In genomic region chr7:23235688-23236280, GRCh38 we compare ENCODE assay signal across 1 cellular context.
TF ChIP-seq lines count a peak whose summit lies in the region.

No MANE protein-coding gene starts in this region.

TF ChIP-seq in SK-N-SH, 30 proteins besides CTCF, POLR2A, EP300 and RAD21 (continued from another document):
- TF ChIP-seq, protein P1, sequence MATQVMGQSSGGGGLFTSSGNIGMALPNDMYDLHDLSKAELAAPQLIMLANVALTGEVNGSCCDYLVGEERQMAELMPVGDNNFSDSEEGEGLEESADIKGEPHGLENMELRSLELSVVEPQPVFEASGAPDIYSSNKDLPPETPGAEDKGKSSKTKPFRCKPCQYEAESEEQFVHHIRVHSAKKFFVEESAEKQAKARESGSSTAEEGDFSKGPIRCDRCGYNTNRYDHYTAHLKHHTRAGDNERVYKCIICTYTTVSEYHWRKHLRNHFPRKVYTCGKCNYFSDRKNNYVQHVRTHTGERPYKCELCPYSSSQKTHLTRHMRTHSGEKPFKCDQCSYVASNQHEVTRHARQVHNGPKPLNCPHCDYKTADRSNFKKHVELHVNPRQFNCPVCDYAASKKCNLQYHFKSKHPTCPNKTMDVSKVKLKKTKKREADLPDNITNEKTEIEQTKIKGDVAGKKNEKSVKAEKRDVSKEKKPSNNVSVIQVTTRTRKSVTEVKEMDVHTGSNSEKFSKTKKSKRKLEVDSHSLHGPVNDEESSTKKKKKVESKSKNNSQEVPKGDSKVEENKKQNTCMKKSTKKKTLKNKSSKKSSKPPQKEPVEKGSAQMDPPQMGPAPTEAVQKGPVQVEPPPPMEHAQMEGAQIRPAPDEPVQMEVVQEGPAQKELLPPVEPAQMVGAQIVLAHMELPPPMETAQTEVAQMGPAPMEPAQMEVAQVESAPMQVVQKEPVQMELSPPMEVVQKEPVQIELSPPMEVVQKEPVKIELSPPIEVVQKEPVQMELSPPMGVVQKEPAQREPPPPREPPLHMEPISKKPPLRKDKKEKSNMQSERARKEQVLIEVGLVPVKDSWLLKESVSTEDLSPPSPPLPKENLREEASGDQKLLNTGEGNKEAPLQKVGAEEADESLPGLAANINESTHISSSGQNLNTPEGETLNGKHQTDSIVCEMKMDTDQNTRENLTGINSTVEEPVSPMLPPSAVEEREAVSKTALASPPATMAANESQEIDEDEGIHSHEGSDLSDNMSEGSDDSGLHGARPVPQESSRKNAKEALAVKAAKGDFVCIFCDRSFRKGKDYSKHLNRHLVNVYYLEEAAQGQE (IDR thresholded peaks at IDR 0.05; ENCODE audit: low read depth, low read length), result no peak
- TF ChIP-seq RXRA (IDR thresholded peaks at IDR 0.05; ENCODE audit: borderline replicate concordance, low read depth) (no peak), ELF1 (IDR thresholded peaks at IDR 0.05) (no peak), EZH2phosphoT487 (IDR thresholded peaks at IDR 0.05; ENCODE audit: borderline replicate concordance, low read depth) (no peak)
- TF ChIP-seq, protein P2, sequence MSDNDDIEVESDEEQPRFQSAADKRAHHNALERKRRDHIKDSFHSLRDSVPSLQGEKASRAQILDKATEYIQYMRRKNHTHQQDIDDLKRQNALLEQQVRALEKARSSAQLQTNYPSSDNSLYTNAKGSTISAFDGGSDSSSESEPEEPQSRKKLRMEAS (IDR thresholded peaks at IDR 0.05; ENCODE audit: low read depth), result no peak
TF ChIP-seq in SK-N-SH: peak in this region for 0.
